1 cellular context compared by ENCODE assay signal in genomic region chr10:110209399-110209925, GRCh38.
TF ChIP-seq lines count a peak whose summit lies in the region.

No MANE protein-coding gene starts in this region.

TF ChIP-seq in K562, 482 proteins besides CTCF, POLR2A, EP300 and RAD21 (continued from another document):
- TF ChIP-seq SMARCE1 (IDR thresholded peaks at IDR 0.05) (peak; percentile 30; the same call in 1 of the 2 replicates), AFF4 (CRISPR knock-in tag; IDR thresholded peaks at IDR 0.05) (peak; percentile 83; the same call in 1 of the 2 replicates), ZNF384 (IDR thresholded peaks at IDR 0.05; ENCODE audit: low read depth, low read length) (no peak), NCOA4 (IDR thresholded peaks at IDR 0.05; ENCODE audit: partially characterized antibody) (no peak), RBBP5 (IDR thresholded peaks at IDR 0.05; ENCODE audit: borderline replicate concordance, insufficient read depth, low read length, poor library complexity, severe bottlenecking) (no peak), NR1H2 (CRISPR knock-in tag; IDR thresholded peaks at IDR 0.05) (no peak), MAFF (IDR thresholded peaks at IDR 0.05; ENCODE audit: low read length) (no peak), FOXM1 (IDR thresholded peaks at IDR 0.05; ENCODE audit: low read depth) (no peak), FOXM1 (CRISPR knock-in tag; IDR thresholded peaks at IDR 0.05; ENCODE audit: low read depth) (no peak), FOXK1 (CRISPR knock-in tag; IDR thresholded peaks at IDR 0.05; ENCODE audit: borderline replicate concordance) (0 out of 2 replicates have a peak, but pooled peaks have one; percentile 46), ZNF830 (CRISPR knock-in tag; IDR thresholded peaks at IDR 0.05) (no peak), ZNF224 (CRISPR knock-in tag; IDR thresholded peaks at IDR 0.05) (no peak), MLLT1 (IDR thresholded peaks at IDR 0.05) (peak in 1 of 2 experiments; percentile 50; a peak in 1 of 4 replicates), ZBTB7A (IDR thresholded peaks at IDR 0.05; ENCODE audit: borderline replicate concordance, control insufficient read depth, low read depth, low read length) (0 out of 2 replicates have a peak, but pooled peaks have one; percentile 14), SMAD4 (CRISPR knock-in tag; conservative IDR thresholded peaks at IDR 0.05) (no peak), TOE1 (IDR thresholded peaks at IDR 0.05; ENCODE audit: borderline replicate concordance) (0 out of 2 replicates have a peak, but pooled peaks have one; percentile 42), TOE1 (CRISPR knock-in tag; IDR thresholded peaks at IDR 0.05; ENCODE audit: borderline replicate concordance, low read depth) (no peak), MNT (conservative IDR thresholded peaks at IDR 0.05) (peak in 1 of 2 experiments; percentile 24; a peak in 1 of 4 replicates), SMARCB1 (IDR thresholded peaks at IDR 0.05; ENCODE audit: insufficient read length, low read depth) (no peak), TFAP4 (CRISPR knock-in tag; IDR thresholded peaks at IDR 0.05; ENCODE audit: borderline replicate concordance) (peak; percentile 56; the same call in 1 of the 2 replicates), ARID1B (IDR thresholded peaks at IDR 0.05) (0 out of 2 replicates have a peak, but pooled peaks have one; percentile 25), E2F8 (IDR thresholded peaks at IDR 0.05; ENCODE audit: low read depth, partially characterized antibody) (no peak), ZBTB43 (CRISPR knock-in tag; IDR thresholded peaks at IDR 0.05) (peak; percentile 50; the same call in 1 of the 2 replicates), WHSC1 (IDR thresholded peaks at IDR 0.05; ENCODE audit: low read length) (no peak), NRF1 (conservative IDR thresholded peaks at IDR 0.05 in 1 of 2, IDR thresholded peaks at IDR 0.05 in 1 of 2) (no peak; a peak in 1 of 4 replicates), CEBPG (CRISPR knock-in tag; IDR thresholded peaks at IDR 0.05) (no peak), CEBPG (tag; conservative IDR thresholded peaks at IDR 0.05 in 1 of 2, IDR thresholded peaks at IDR 0.05 in 1 of 2) (no peak), EWSR1 (IDR thresholded peaks at IDR 0.05; ENCODE audit: borderline replicate concordance, low read depth, partially characterized antibody) (no peak), ZNF592 (IDR thresholded peaks at IDR 0.05) (no peak), PCBP1 (IDR thresholded peaks at IDR 0.05; ENCODE audit: low read depth, low read length, poor library complexity, severe bottlenecking) (no peak), PYGO2 (tag; IDR thresholded peaks at IDR 0.05) (no peak), NKRF (IDR thresholded peaks at IDR 0.05; ENCODE audit: borderline replicate concordance) (peak; percentile 38; the same call in 1 of the 2 replicates), MAX (CRISPR knock-in tag; IDR thresholded peaks at IDR 0.05) (no peak), PREB (CRISPR knock-in tag; IDR thresholded peaks at IDR 0.05) (no peak), GABPB1 (CRISPR knock-in tag; IDR thresholded peaks at IDR 0.05) (peak; percentile 50; the same call in 1 of the 2 replicates), PHF8 (IDR thresholded peaks at IDR 0.05; ENCODE audit: borderline replicate concordance, low read length) (0 out of 2 replicates have a peak, but pooled peaks have one; percentile 13)
TF ChIP-seq in K562: peak in this region for 34.
